8 cellular contexts compared by ENCODE assay signal in the genomic region with DNA sequence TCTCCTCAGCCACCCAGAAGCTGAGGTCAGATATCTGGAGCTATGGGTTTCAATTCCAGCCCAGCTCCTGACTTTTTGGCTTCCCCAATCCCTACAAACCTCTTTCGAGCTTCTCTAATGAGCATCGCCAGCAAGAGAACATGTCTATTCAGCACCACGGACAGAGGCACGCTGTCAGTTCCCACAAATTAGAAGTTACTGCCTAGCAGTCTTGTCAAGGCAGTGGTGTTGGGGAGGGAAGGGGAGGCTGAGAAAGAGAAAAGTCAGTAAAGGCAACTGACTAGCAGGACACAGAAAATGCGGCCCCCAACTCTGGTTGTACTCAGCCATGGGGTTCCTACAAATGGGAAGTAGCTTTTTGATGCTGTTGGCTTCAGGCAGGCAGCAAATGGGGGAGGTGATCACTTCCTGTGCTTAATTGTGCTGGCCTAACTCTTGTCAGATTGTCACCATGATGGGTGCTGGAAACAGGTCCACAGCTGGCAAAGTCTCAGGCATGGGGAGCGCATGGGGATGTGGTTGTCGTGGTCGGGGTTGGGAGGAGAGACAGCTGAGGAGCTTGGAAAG.
A peak's percentile ranks its signal among the peaks of the same experiment; 100 is the strongest.
DNase-seq lines count a peak whose midpoint lies in the region; ATAC-seq and TF ChIP-seq lines count a peak whose summit lies in the region.

No MANE protein-coding gene starts in this region.

- no peak overlapping the region for H3K4ac ChIP-seq in mesenchymal stem cell (ENCODE audit: low read depth in 1 of 2, low read length in 2 of 2)

- no peak overlapping the region for H2AK5ac ChIP-seq in mesenchymal stem cell (ENCODE audit: low read length, severe bottlenecking)

- no peak overlapping the region for H2BK120ac ChIP-seq in mesenchymal stem cell (ENCODE audit: low read depth, low read length)

- H3K4me2 ChIP-seq in mesenchymal stem cell (ENCODE audit: low read length, poor library complexity, severe bottlenecking), result no peak overlapping the region

- H3K18ac ChIP-seq in mesenchymal stem cell (ENCODE audit: low read depth in 1 of 2, low read length in 2 of 2), result no peak overlapping the region

- 43% methylated on average over 7 of the region's 8 CpGs for WGBS in mesenchymal stem cell

- H3K14ac ChIP-seq in mesenchymal stem cell (ENCODE audit: low read length in 2 of 2), result no peak overlapping the region

- peak; percentile 77 for DNase-seq in EH (ENCODE audit: low read depth)
- DNase-seq in amniotic epithelial cell (ENCODE audit: low read depth), result peak; percentile 36
- DNase-seq in mesenchymal stem cell, result peak; percentile 42
- DNase-seq in COR-L47 (lab: John Stamatoyannopoulos, UW), result no peak
- DNase-seq in NCI-H1417 treated with DMSO at 0.1 percent for 48 hours (lab: John Stamatoyannopoulos, UW), result no peak

- no peak overlapping the region for H2BK15ac ChIP-seq in mesenchymal stem cell (ENCODE audit: low read depth, poor library complexity, severe bottlenecking)

- no peak overlapping the region for H2BK12ac ChIP-seq in mesenchymal stem cell (ENCODE audit: low read length in 2 of 2)

- no peak overlapping the region for H3K9ac ChIP-seq in mesenchymal stem cell (ENCODE audit: low read length)

- no peak for TF ChIP-seq RAD21 in Ishikawa (IDR thresholded peaks at IDR 0.05; ENCODE audit: low read depth)

- no peak overlapping the region for H3K23ac ChIP-seq in mesenchymal stem cell (ENCODE audit: low read length in 2 of 2)

- H3K36me3 ChIP-seq in mesenchymal stem cell (ENCODE audit: control insufficient read depth in 1 of 2, insufficient read depth in 2 of 2, low read depth in 1 of 2, low read length in 2 of 2), result peaks cover 0 to 4% of the 10 kb centered on the region in 2 experiments

- no peaks in the 10 kb centered on the region for H3K9me3 ChIP-seq in mesenchymal stem cell (ENCODE audit: control insufficient read depth, low read length)

- H2BK5ac ChIP-seq in mesenchymal stem cell (ENCODE audit: low read depth, low read length, poor library complexity, severe bottlenecking), result no peak overlapping the region

- no peak overlapping the region for H3K4me3 ChIP-seq in mesenchymal stem cell (ENCODE audit: insufficient read depth in 1 of 2, low read depth in 1 of 2, low read length in 2 of 2)

- H3K27ac ChIP-seq in mesenchymal stem cell (ENCODE audit: low read length, poor library complexity, severe bottlenecking), result no peak overlapping the region

- TF ChIP-seq EP300 in Ishikawa (IDR thresholded peaks at IDR 0.05; ENCODE audit: borderline replicate concordance), result no peak

- H3K79me1 ChIP-seq in mesenchymal stem cell (replicated peaks; ENCODE audit: low read length, poor library complexity, severe bottlenecking), result no peaks in the 10 kb centered on the region

- ATAC-seq in HG02981 (IDR thresholded peaks at IDR 0.05; ENCODE audit: unreplicated experiment) (no peak), HG02678 (IDR thresholded peaks at IDR 0.05; ENCODE audit: unreplicated experiment) (no peak)

- no peak overlapping the region for H4K8ac ChIP-seq in mesenchymal stem cell (ENCODE audit: low read length)

- H2AFZ ChIP-seq in mesenchymal stem cell (ENCODE audit: low read depth, low read length), result no peak overlapping the region

- H4K91ac ChIP-seq in mesenchymal stem cell (ENCODE audit: low read length), result no peak overlapping the region

- peaks cover 0 to 39% of the 10 kb centered on the region in 2 experiments for H3K27me3 ChIP-seq in mesenchymal stem cell (ENCODE audit: control insufficient read depth in 1 of 2, insufficient read depth in 1 of 2, low read length in 2 of 2)

- no peaks in the 10 kb centered on the region for H3K4me1 ChIP-seq in mesenchymal stem cell (ENCODE audit: control insufficient read depth, insufficient read depth, low read depth, low read length)

TF ChIP-seq in Ishikawa, 13 proteins besides CTCF, POLR2A, EP300 and RAD21:
- peak; percentile 94 for TF ChIP-seq REST (IDR thresholded peaks at IDR 0.05; ENCODE audit: low read depth)
- no peak for TF ChIP-seq TCF12 (IDR thresholded peaks at IDR 0.05; ENCODE audit: low read depth)
- no peak for TF ChIP-seq MAX (IDR thresholded peaks at IDR 0.05)

Comparison
In these comparisons a context has a peak if more than half of its experiments do, and no peak if none do; other contexts are left out.
1. DNase-seq: peak in EH (single experiment), amniotic epithelial cell (single experiment) and mesenchymal stem cell (single experiment); none in COR-L47 (single experiment) and NCI-H1417 treated with DMSO at 0.1 percent for 48 hours (single experiment).